ENCODE assay signal across 12 cellular contexts in the genomic region with DNA sequence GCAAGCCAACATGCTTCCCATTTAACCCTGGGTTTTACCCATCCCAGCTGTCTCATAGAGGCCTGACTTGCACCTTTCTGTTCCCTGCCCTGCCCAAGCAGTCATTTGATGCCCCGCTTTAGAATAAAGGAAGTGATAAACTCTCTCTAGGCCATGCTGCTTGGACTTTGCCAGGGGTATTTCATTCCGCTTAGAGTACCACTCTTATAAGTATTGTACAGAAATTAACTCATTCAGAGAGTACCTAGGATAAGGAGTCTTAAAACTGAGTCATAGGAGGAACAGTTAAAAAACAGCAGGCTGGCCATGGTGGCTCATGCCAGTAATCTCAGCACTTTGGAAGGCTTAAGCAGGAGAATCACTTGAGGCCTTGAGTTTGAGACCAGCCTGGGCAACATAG. TPM values are rescaled to one million over a fixed set of nuclear protein-coding genes. Genes with fewer than 3 reads are reported as not detected.
DNase-seq lines count a peak whose midpoint lies in the region; ATAC-seq and TF ChIP-seq lines count a peak whose summit lies in the region.
"Had no signal": no experiment of that assay in that cellular context is flagged by ENCODE, and none has a peak within 500 bp of the region (broad histone marks: within the 10 kb centered on the region; RNA-seq: fewer than 3 reads in every experiment).

No MANE protein-coding gene starts in this region.

- H3K27me3 ChIP-seq in aorta (ENCODE audit: control insufficient read depth in 1 of 2, insufficient read depth in 2 of 2, low read length in 1 of 2) (no peaks in the 10 kb centered on the region), adrenal gland (no peaks in the 10 kb centered on the region)

- H3K4me3 Mint-ChIP-seq in activated naive CD4-positive, alpha-beta T cell treated with anti-CD3 and anti-CD28 coated beads, Interleukin-2, amount 50 U/mL, for 24 hours, result peak overlapping the region; percentile 64
- H3K4me3 Mint-ChIP-seq in activated naive CD8-positive, alpha-beta T cell, result peak overlapping the region; percentile 55
- peak overlapping the region; percentile 59 to 76 for H3K4me3 Mint-ChIP-seq in stimulated activated naive CD8-positive, alpha-beta T cell treated with anti-CD3 and anti-CD28 coated beads, Interleukin-15, amount 100 ng/mL, for 72 hours

- no peaks in the 10 kb centered on the region for H3K9me3 Mint-ChIP-seq in activated naive CD4-positive, alpha-beta T cell treated with anti-CD3 and anti-CD28 coated beads, Interleukin-2, amount 50 U/mL, for 24 hours
- H3K9me3 Mint-ChIP-seq in activated naive CD8-positive, alpha-beta T cell (ENCODE audit: low read depth), result no peaks in the 10 kb centered on the region
- no peaks in the 10 kb centered on the region for H3K9me3 Mint-ChIP-seq in stimulated activated naive CD8-positive, alpha-beta T cell treated with anti-CD3 and anti-CD28 coated beads, Interleukin-15, amount 100 ng/mL, for 72 hours

- H3K27me3 Mint-ChIP-seq in activated naive CD4-positive, alpha-beta T cell treated with anti-CD3 and anti-CD28 coated beads, Interleukin-2, amount 50 U/mL, for 24 hours, result no peaks in the 10 kb centered on the region
- H3K27me3 Mint-ChIP-seq in activated naive CD8-positive, alpha-beta T cell, result no peaks in the 10 kb centered on the region
- H3K27me3 Mint-ChIP-seq in stimulated activated naive CD8-positive, alpha-beta T cell treated with anti-CD3 and anti-CD28 coated beads, Interleukin-15, amount 100 ng/mL, for 72 hours, result no peaks in the 10 kb centered on the region

- TF ChIP-seq CTCF in adrenal gland (IDR thresholded peaks at IDR 0.05), result no peak

- no peaks in the 10 kb centered on the region for H3K36me3 Mint-ChIP-seq in activated naive CD4-positive, alpha-beta T cell treated with anti-CD3 and anti-CD28 coated beads, Interleukin-2, amount 50 U/mL, for 24 hours
- no peaks in the 10 kb centered on the region for H3K36me3 Mint-ChIP-seq in activated naive CD8-positive, alpha-beta T cell

- TF ChIP-seq POLR2A in adrenal gland (IDR thresholded peaks at IDR 0.05), result no peak

- H3K27ac ChIP-seq in aorta (ENCODE audit: low read depth in 1 of 2, low read length in 2 of 2), result no peak overlapping the region
- H3K27ac ChIP-seq in adrenal gland, result no peak overlapping the region

- ATAC-seq in HG03095 (IDR thresholded peaks at IDR 0.05; ENCODE audit: unreplicated experiment) (peak; percentile 5), aorta (ENCODE audit: low FRiP score) (no peak)
- peak; percentile 51 for ATAC-seq in stimulated activated naive CD8-positive, alpha-beta T cell treated with anti-CD3 and anti-CD28 coated beads, Interleukin-15, amount 100 ng/mL, for 72 hours

- no peaks in the 10 kb centered on the region for H3K4me1 ChIP-seq in aorta (ENCODE audit: control insufficient read depth in 1 of 2, insufficient read depth in 2 of 2, low read length in 2 of 2)
- H3K4me1 ChIP-seq in adrenal gland (replicated peaks in 1 of 2), result peaks cover 5 to 12% of the 10 kb centered on the region in 2 donors

- 87 to 93% methylated on average over 2 of the region's 2 CpGs for WGBS in aorta, 2 donors
- WGBS in adrenal gland, 4 donors, result 66 to 95% (median 86%) methylated on average over 2 of the region's 2 CpGs

- H3K4me3 ChIP-seq in aorta (ENCODE audit: low read length in 2 of 2) (no peak overlapping the region), adrenal gland (no peak overlapping the region)

- no peak for DNase-seq in activated naive CD4-positive, alpha-beta T cell (lab: John Stamatoyannopoulos, UW)
- no peak for DNase-seq in stimulated activated naive CD8-positive, alpha-beta T cell treated with anti-CD3 and anti-CD28 coated beads, Interleukin-15, amount 100 ng/mL, for 72 hours
- DNase-seq in aorta (no peak), cerebellar nuclear complex (lab: John Stamatoyannopoulos, UW) (no peak), adrenal gland (no peak)
- DNase-seq: amniotic stem cell, NCI-H1105 treated with DMSO at 0.1 percent for 48 hours, NCI-H524 treated with DMSO at 0.1 percent for 48 hours, SHP77 treated with DMSO at 0.1 percent for 48 hours had no signal

- intact Hi-C loops in aorta (cut with DNase I) (no loop called here), adrenal gland (cut with DNase I) (no loop called here)

- H3K36me3 ChIP-seq in aorta (ENCODE audit: control insufficient read depth in 1 of 2, insufficient read depth in 2 of 2, low read length in 1 of 2) (no peaks in the 10 kb centered on the region), adrenal gland (replicated peaks in 1 of 2) (no peaks in the 10 kb centered on the region)

- peaks cover 22% of the 10 kb centered on the region for H3K4me1 Mint-ChIP-seq in activated naive CD4-positive, alpha-beta T cell treated with anti-CD3 and anti-CD28 coated beads, Interleukin-2, amount 50 U/mL, for 24 hours
- H3K4me1 Mint-ChIP-seq in activated naive CD8-positive, alpha-beta T cell (ENCODE audit: low read depth), result peaks cover 32% of the 10 kb centered on the region
- H3K4me1 Mint-ChIP-seq in stimulated activated naive CD8-positive, alpha-beta T cell treated with anti-CD3 and anti-CD28 coated beads, Interleukin-15, amount 100 ng/mL, for 72 hours, result peaks cover 78% of the 10 kb centered on the region

- peak overlapping the region; percentile 98 for H3K27ac Mint-ChIP-seq in activated naive CD4-positive, alpha-beta T cell treated with anti-CD3 and anti-CD28 coated beads, Interleukin-2, amount 50 U/mL, for 24 hours
- peak overlapping the region; percentile 96 for H3K27ac Mint-ChIP-seq in activated naive CD8-positive, alpha-beta T cell
- H3K27ac Mint-ChIP-seq in stimulated activated naive CD8-positive, alpha-beta T cell treated with anti-CD3 and anti-CD28 coated beads, Interleukin-15, amount 100 ng/mL, for 72 hours, result peak overlapping the region; percentile 4 to 97

- H3K9me3 ChIP-seq in aorta (ENCODE audit: control insufficient read depth, low read length), result no peaks in the 10 kb centered on the region
- H3K9me3 ChIP-seq in adrenal gland (replicated peaks in 1 of 3), result no peaks in the 10 kb centered on the region

RNA-seq across cellular contexts. Expression of a gene that starts 21.0 kb away (rescaled TPM):
- total RNA-seq in aorta (10 to 100 TPM; 40.0 to 63.3 TPM), adrenal gland (10 to 100 TPM; 13.9 to 48.0 (median 21.3) TPM)
- polyA plus RNA-seq in aorta (10 to 100 TPM in 1 of 2 donors, 1 to 10 TPM in 1; 4.1 to 13.6 TPM), adrenal gland (10 to 100 TPM in 2 of 3 donors, 1 to 10 TPM in 1; 6.7 to 20.1 (median 10.5) TPM)
